ENCODE assay signal across 12 cellular contexts in the genomic region with DNA sequence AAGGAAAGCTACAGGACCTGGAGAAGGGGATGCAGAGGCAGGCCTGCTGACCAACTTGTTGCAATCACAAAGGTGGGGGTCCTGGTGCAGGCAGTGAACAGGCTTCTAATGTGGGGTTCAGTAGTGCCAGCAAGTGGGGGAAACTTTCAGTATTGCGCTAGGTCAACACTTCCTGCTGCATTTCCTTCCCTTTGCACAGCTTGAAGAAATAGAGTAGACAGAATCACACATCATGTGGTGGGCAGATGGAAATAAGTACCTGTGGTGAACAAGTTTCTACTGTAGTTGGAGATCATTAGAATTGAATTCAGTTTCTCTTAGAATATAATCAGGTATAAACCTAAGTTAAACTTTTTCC.
DNase-seq lines count a peak whose midpoint lies in the region; ATAC-seq and TF ChIP-seq lines count a peak whose summit lies in the region.
"Had no signal": no experiment of that assay in that cellular context is flagged by ENCODE, and none has a peak within 500 bp of the region (broad histone marks: within the 10 kb centered on the region; RNA-seq: fewer than 3 reads in every experiment).

No MANE protein-coding gene starts in this region.

- H3K4me3 ChIP-seq in left ventricle myocardium inferior = no peak overlapping the region
- H3K4me3 ChIP-seq in heart right ventricle = no peak overlapping the region
- H3K4me3 ChIP-seq in naive thymus-derived CD4-positive, alpha-beta T cell (ENCODE audit: low read length) = no peak overlapping the region
- H3K4me3 ChIP-seq: thyroid gland had no signal

- peak overlapping the region; percentile 82 for H3K27ac Mint-ChIP-seq in activated CD8-positive, alpha-beta T cell treated with anti-CD3 and anti-CD28 coated beads, Interleukin-2, amount 10 ng/mL, durations not matched to agents 7 days and 5 days
- H3K27ac Mint-ChIP-seq in naive thymus-derived CD4-positive, alpha-beta T cell = peak overlapping the region in 8 of 9 donors; percentile 59 to 87 (median 80)
- H3K27ac Mint-ChIP-seq: mesothelial cell of epicardium had no signal

- H3K9me3 ChIP-seq in left ventricle myocardium inferior (replicated peaks) (no peaks in the 10 kb centered on the region), heart right ventricle (no peaks in the 10 kb centered on the region)
- no peaks in the 10 kb centered on the region for H3K9me3 ChIP-seq in naive thymus-derived CD4-positive, alpha-beta T cell (ENCODE audit: control insufficient read depth in 2 of 3, low read length in 3 of 3)
- H3K9me3 ChIP-seq: thyroid gland had no signal

- CTCF ChIA-PET in activated CD8-positive, alpha-beta T cell treated with anti-CD3 and anti-CD28 coated beads, Interleukin-2, amount 10 ng/mL, durations not matched to agents 7 days and 5 days (lab: Charles Lee) = interaction anchor here (0.9 to 1.7 kb wide), 3 partner anchors 40 to 1094 kb away, joined by 3 to 6 read pairs (median 4); no protein-coding TSS in a partner anchor
- CTCF ChIA-PET in naive thymus-derived CD4-positive, alpha-beta T cell (lab: Charles Lee) = no interaction called here

- peaks cover 57% of the 10 kb centered on the region for H3K4me1 Mint-ChIP-seq in activated CD8-positive, alpha-beta T cell treated with anti-CD3 and anti-CD28 coated beads, Interleukin-2, amount 10 ng/mL, durations not matched to agents 7 days and 5 days (ENCODE audit: low read depth)
- peaks cover 46 to 73% (median 61%) of the 10 kb centered on the region in 7 donors for H3K4me1 Mint-ChIP-seq in naive thymus-derived CD4-positive, alpha-beta T cell

- H3K4me1 ChIP-seq in left ventricle myocardium inferior (peaks cover 81% of the 10 kb centered on the region), heart right ventricle (peaks cover 19 to 92% (median 49%) of the 10 kb centered on the region in 9 donors)
- peaks cover 7 to 10% of the 10 kb centered on the region in 2 donors for H3K4me1 ChIP-seq in naive thymus-derived CD4-positive, alpha-beta T cell (ENCODE audit: control insufficient read depth in 2 of 2, insufficient read depth in 2 of 2, low read length in 2 of 2)

- H3K4me3 Mint-ChIP-seq in activated CD8-positive, alpha-beta T cell treated with anti-CD3 and anti-CD28 coated beads, Interleukin-2, amount 10 ng/mL, durations not matched to agents 7 days and 5 days = no peak overlapping the region
- peak overlapping the region in 4 of 10 donors; percentile 4 to 23 (median 14) for H3K4me3 Mint-ChIP-seq in naive thymus-derived CD4-positive, alpha-beta T cell
- H3K4me3 Mint-ChIP-seq: brain, mesothelial cell of epicardium had no signal

- H3K36me3 ChIP-seq in left ventricle myocardium inferior = peaks cover 69% of the 10 kb centered on the region
- peaks cover 0 to 75% (median 27%) of the 10 kb centered on the region in 9 donors for H3K36me3 ChIP-seq in heart right ventricle
- peaks cover 19 to 61% (median 26%) of the 10 kb centered on the region in 3 experiments for H3K36me3 ChIP-seq in naive thymus-derived CD4-positive, alpha-beta T cell (ENCODE audit: control insufficient read depth in 2 of 3, insufficient read depth in 3 of 3, low read length in 3 of 3)

- POLR2A ChIA-PET in activated CD8-positive, alpha-beta T cell treated with anti-CD3 and anti-CD28 coated beads, Interleukin-2, amount 10 ng/mL, durations not matched to agents 7 days and 5 days (lab: Charles Lee) = no interaction called here
- POLR2A ChIA-PET in naive thymus-derived CD4-positive, alpha-beta T cell (lab: Charles Lee) = no interaction called here

- intact Hi-C loops in left ventricle myocardium inferior (cut with micrococcal nuclease) (loop anchor here (5.0 kb wide), 1 partner anchor 1097 kb away; no protein-coding TSS in a partner anchor), heart right ventricle (cut with DNase I) (loop anchor here in 1 of 10 donors (10.0 kb wide), 1 partner anchor 231 kb away; no protein-coding TSS in a partner anchor)
- intact Hi-C loops in naive thymus-derived CD4-positive, alpha-beta T cell (cut with micrococcal nuclease) = no loop called here

- WGBS in heart right ventricle, 2 donors = 73 to 83% methylated on average over 1 of the region's 1 CpG

- no peak for DNase-seq in left ventricle myocardium inferior
- DNase-seq in heart right ventricle = no peak
- DNase-seq in activated CD8-positive, alpha-beta T cell treated with anti-CD3 and anti-CD28 coated beads, Interleukin-2, amount 10 ng/mL, durations not matched to agents 7 days and 5 days = no peak
- DNase-seq in naive thymus-derived CD4-positive, alpha-beta T cell = no peak
- no peak for DNase-seq in UCSD-AML1 (lab: John Stamatoyannopoulos, UW; ENCODE audit: unreplicated experiment)
- no peak for DNase-seq in GDM1 (lab: John Stamatoyannopoulos, UW)
- DNase-seq: effector memory CD4-positive, alpha-beta T cell; thyroid gland had no signal

- H3K27me3 Mint-ChIP-seq in activated CD8-positive, alpha-beta T cell treated with anti-CD3 and anti-CD28 coated beads, Interleukin-2, amount 10 ng/mL, durations not matched to agents 7 days and 5 days (ENCODE audit: low read depth) = no peaks in the 10 kb centered on the region
- H3K27me3 Mint-ChIP-seq in naive thymus-derived CD4-positive, alpha-beta T cell = no peaks in the 10 kb centered on the region
- H3K27me3 Mint-ChIP-seq: brain had no signal

- TF ChIP-seq CTCF in left ventricle myocardium inferior (IDR thresholded peaks at IDR 0.05; ENCODE audit: borderline replicate concordance) (no peak), heart right ventricle (IDR thresholded peaks at IDR 0.05) (no peak)

- peak overlapping the region; percentile 25 for H3K27ac ChIP-seq in left ventricle myocardium inferior (replicated peaks)
- peak overlapping the region in 2 of 10 donors; percentile 42 to 89 for H3K27ac ChIP-seq in heart right ventricle
- H3K27ac ChIP-seq in naive thymus-derived CD4-positive, alpha-beta T cell (ENCODE audit: low read depth, low read length) = peak overlapping the region; percentile 45
- H3K27ac ChIP-seq: thyroid gland had no signal

- no peaks in the 10 kb centered on the region for H3K27me3 ChIP-seq in left ventricle myocardium inferior (ENCODE audit: low read depth)
- H3K27me3 ChIP-seq in heart right ventricle = no peaks in the 10 kb centered on the region
- H3K27me3 ChIP-seq in naive thymus-derived CD4-positive, alpha-beta T cell (ENCODE audit: control insufficient read depth in 2 of 2, insufficient read depth in 2 of 2, low read length in 2 of 2) = no peaks in the 10 kb centered on the region
- H3K27me3 ChIP-seq: thyroid gland had no signal

- peaks cover 63% of the 10 kb centered on the region for H3K36me3 Mint-ChIP-seq in activated CD8-positive, alpha-beta T cell treated with anti-CD3 and anti-CD28 coated beads, Interleukin-2, amount 10 ng/mL, durations not matched to agents 7 days and 5 days (ENCODE audit: low read depth)
- peaks cover 23 to 53% (median 41%) of the 10 kb centered on the region in 5 donors for H3K36me3 Mint-ChIP-seq in naive thymus-derived CD4-positive, alpha-beta T cell

- no peaks in the 10 kb centered on the region for H3K9me3 Mint-ChIP-seq in activated CD8-positive, alpha-beta T cell treated with anti-CD3 and anti-CD28 coated beads, Interleukin-2, amount 10 ng/mL, durations not matched to agents 7 days and 5 days (ENCODE audit: insufficient read depth)
- peaks cover 0 to 2% (median 0%) of the 10 kb centered on the region in 11 donors for H3K9me3 Mint-ChIP-seq in naive thymus-derived CD4-positive, alpha-beta T cell
- H3K9me3 Mint-ChIP-seq: brain, mesothelial cell of epicardium had no signal

- ATAC-seq in heart right ventricle (no peak), HG02870 (IDR thresholded peaks at IDR 0.05; ENCODE audit: unreplicated experiment) (no peak), HG03565 (IDR thresholded peaks at IDR 0.05; ENCODE audit: unreplicated experiment) (no peak)
- ATAC-seq in activated CD8-positive, alpha-beta T cell treated with anti-CD3 and anti-CD28 coated beads, Interleukin-2, amount 10 ng/mL, durations not matched to agents 7 days and 5 days = peak; percentile 41
- ATAC-seq in naive thymus-derived CD4-positive, alpha-beta T cell = peak; percentile 26

Comparison
In these comparisons a context has a peak if more than half of its experiments do, and no peak if none do; other contexts are left out.
1. ATAC-seq: peak in activated CD8-positive, alpha-beta T cell treated with anti-CD3 and anti-CD28 coated beads, Interleukin-2, amount 10 ng/mL, durations not matched to agents 7 days and 5 days (single experiment) and naive thymus-derived CD4-positive, alpha-beta T cell (single experiment); none in heart right ventricle (0 of 8), HG02870 (single experiment) and HG03565 (single experiment).